In the genomic region with DNA sequence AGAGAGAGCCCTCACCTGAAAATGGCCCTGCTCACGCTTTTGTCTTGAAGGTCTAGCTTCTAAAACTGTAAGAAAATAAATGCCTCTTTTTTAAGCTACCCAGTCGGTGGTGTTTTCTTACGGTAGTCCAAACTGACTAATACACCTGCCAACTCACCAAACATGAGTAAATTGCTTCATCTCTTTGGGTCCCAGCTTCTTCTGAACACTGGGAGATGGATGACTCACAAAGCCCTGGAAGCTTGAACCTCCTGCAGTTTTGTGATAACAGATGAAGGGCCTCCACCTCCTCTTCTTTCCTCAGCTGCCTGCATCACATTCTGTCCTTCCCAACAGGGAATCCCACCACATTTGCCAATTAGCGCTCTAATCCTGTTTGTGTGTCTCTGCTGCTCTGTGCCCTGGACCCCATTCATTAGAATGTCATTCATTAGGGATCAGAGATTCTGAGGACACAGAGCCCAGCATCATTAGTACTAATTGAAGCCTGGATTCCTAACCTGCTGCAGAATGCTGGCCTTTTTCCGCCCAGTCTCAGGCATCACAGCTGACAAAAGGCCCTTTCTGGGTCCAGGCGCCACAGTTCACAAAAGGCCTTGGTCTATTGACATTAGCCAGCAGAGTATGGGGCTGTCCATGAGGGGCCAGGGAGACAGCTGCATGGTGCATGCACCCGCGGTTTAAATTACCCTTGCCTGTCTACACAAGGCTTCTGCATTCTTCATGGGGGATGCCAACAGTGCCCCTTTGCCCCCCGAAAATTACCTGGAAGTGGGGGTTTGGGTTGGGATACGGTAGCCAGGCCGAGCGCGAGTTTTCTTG, we compare ENCODE assay signal across 15 cellular contexts.
A peak's percentile ranks its signal among the peaks of the same experiment; 100 is the strongest.
DNase-seq lines count a peak whose midpoint lies in the region; ATAC-seq and TF ChIP-seq lines count a peak whose summit lies in the region.
"Had no signal": no experiment of that assay in that cellular context is flagged by ENCODE, and none has a peak within 500 bp of the region (broad histone marks: within the 10 kb centered on the region; RNA-seq: fewer than 3 reads in every experiment).

No MANE protein-coding gene starts in this region.

- TF ChIP-seq CTCF in astrocyte of the spinal cord (IDR thresholded peaks at IDR 0.05; ENCODE audit: low read depth, low read length), result no peak
- TF ChIP-seq CTCF in foreskin fibroblast (IDR thresholded peaks at IDR 0.05; ENCODE audit: low read depth, low read length), result no peak

- H3K4me3 ChIP-seq in astrocyte of the spinal cord (ENCODE audit: low read depth, low read length), result no peak overlapping the region
- no peak overlapping the region for H3K4me3 ChIP-seq in foreskin fibroblast (ENCODE audit: low read depth in 1 of 2, low read length in 2 of 2)
- H3K4me3 ChIP-seq: ascending aorta, Peyer's patch had no signal

- intact Hi-C loops in posterior vena cava (cut with DNase I), result no loop called here

- in situ Hi-C loops in astrocyte of the spinal cord (cut with HindIII; ENCODE audit: low sequenced_read_pairs), result no loop called here
- in situ Hi-C loops in ACHN (cut with HindIII; ENCODE audit: low pct_ligation_motif_present, low pct_unique_long_range_greater_than_20kb, low sequenced_read_pairs), result no loop called here

- no peak for ATAC-seq in HG02623 (IDR thresholded peaks at IDR 0.05; ENCODE audit: unreplicated experiment)
- no peak for ATAC-seq in HG02610 (IDR thresholded peaks at IDR 0.05; ENCODE audit: unreplicated experiment)

- peak; percentile 36 for DNase-seq in NCI-H748 (lab: John Stamatoyannopoulos, UW; ENCODE audit: unreplicated experiment)
- no peak for DNase-seq in NCI-H748 treated with DMSO at 0.1 percent for 48 hours (lab: John Stamatoyannopoulos, UW)
- peak; percentile 80 for DNase-seq in astrocyte of the spinal cord (ENCODE audit: low read depth, low spot score)
- DNase-seq in foreskin fibroblast, result peak; percentile 75 to 81
- no peak for DNase-seq in ACHN
- no peak for DNase-seq in posterior vena cava (ENCODE audit: low spot score)
- DNase-seq: activated gamma-delta T cell; effector CD8-positive, alpha-beta T cell; GDM1; NCI-H1930; Peyer's patch; SW 1271 had no signal

Comparison
In these comparisons a context has a peak if more than half of its experiments do, and no peak if none do; other contexts are left out.
1. DNase-seq: peak in NCI-H748 (single experiment), astrocyte of the spinal cord (single experiment) and foreskin fibroblast (2 of 2); none in NCI-H748 treated with DMSO at 0.1 percent for 48 hours (single experiment), ACHN (single experiment) and posterior vena cava (single experiment).